In the genomic region with DNA sequence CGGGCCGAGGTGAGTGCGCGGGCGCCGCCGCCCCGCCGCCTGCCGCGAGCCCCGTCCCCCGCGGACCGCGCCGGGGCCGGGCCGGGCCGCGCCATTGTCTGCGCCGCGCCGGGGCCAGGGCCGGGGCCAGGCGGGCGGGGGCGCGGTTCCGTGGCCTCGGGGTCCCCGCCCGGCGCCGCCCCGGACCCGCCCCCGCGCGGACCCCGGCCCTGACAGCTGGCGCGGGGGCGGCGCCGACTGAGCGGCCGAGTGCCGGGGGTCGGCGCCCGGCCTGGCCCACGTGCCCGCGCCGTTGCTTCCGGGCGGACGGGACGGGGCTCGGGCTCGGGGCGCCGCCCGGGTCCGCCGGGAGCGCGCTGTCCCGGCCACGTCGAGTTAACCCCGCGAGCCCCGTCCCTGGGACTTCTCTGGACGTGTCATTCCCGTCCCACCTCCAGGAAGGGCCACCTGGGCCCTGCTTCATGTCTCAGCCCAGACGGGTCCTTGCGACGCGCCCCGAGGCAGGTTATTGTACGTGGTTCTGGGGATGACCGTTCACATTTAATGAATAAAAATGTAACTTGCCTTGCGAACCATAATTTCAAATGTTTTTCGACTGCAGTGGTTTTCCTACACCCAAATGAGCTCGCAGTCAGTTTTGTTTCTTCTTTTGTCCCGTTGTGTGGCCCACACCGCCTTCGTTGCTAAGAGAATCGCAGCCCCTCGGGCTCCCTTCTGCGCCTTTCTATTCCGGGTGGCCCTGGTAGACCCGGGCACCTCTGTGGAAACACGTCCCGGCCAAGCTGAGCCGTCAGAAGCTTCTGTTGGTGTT, we compare ENCODE assay signal across 8 cellular contexts. TPM values are rescaled to one million over a fixed set of nuclear protein-coding genes. Genes with fewer than 3 reads are reported as not detected.
DNase-seq lines count a peak whose midpoint lies in the region; ATAC-seq and TF ChIP-seq lines count a peak whose summit lies in the region.

No MANE protein-coding gene starts in this region.

- H3K4me3 ChIP-seq in BLaER1 = peak overlapping the region; percentile 97
- H3K4me3 ChIP-seq in urinary bladder (ENCODE audit: low read depth, low read length) = peak overlapping the region; percentile 92

- H3K36me3 ChIP-seq in BLaER1 (peaks cover 31% of the 10 kb centered on the region), urinary bladder (ENCODE audit: insufficient read depth) (no peaks in the 10 kb centered on the region)

- peaks cover 27% of the 10 kb centered on the region for H3K27me3 ChIP-seq in BLaER1

- peak; percentile 15 for ATAC-seq in GM18858 (IDR thresholded peaks at IDR 0.05; ENCODE audit: unreplicated experiment)
- peak; percentile 32 for ATAC-seq in HG03064 (IDR thresholded peaks at IDR 0.05; ENCODE audit: low read depth, unreplicated experiment)
- ATAC-seq in memory B cell (ENCODE audit: low read depth) = no peak

- WGBS in urinary bladder = under 1% methylated on average over 99 of the region's 99 CpGs

- H3K4me2 ChIP-seq in BLaER1 = peak overlapping the region; percentile 93

- peaks cover 22% of the 10 kb centered on the region for H3K4me1 Mint-ChIP-seq in memory B cell

- peak overlapping the region; percentile 97 for H3K9ac ChIP-seq in BLaER1

- TF ChIP-seq CTCF in RWPE1 (conservative IDR thresholded peaks at IDR 0.05; ENCODE audit: low read depth) = no peak

- CTCF ChIA-PET in RWPE1 (lab: Yijun Ruan, JAX) = no interaction called here

- peaks cover 51% of the 10 kb centered on the region for H4K20me1 ChIP-seq in BLaER1

- peak overlapping the region; percentile 85 for H3K27ac Mint-ChIP-seq in memory B cell

- H3K9me3 Mint-ChIP-seq in memory B cell = no peaks in the 10 kb centered on the region

- H3K9me3 ChIP-seq in BLaER1 = peaks cover 4% of the 10 kb centered on the region; the same call in 1 of the 2 replicates

- peak overlapping the region; percentile 97 for H3K4me3 Mint-ChIP-seq in memory B cell

- DNase-seq in RWPE1 (ENCODE audit: low spot score) (no peak), dedifferentiated amniotic fluid mesenchymal stem cell (ENCODE audit: extremely low spot score) (peak; percentile 28), memory B cell (ENCODE audit: low spot score in 2 of 2) (no peak), activated gamma-delta T cell treated with Interleukin-2 at 50 U/mL for 16 hours (no peak)

- H3K4me1 ChIP-seq in BLaER1 = peaks cover 78% of the 10 kb centered on the region
- H3K4me1 ChIP-seq in urinary bladder (ENCODE audit: insufficient read depth) = no peaks in the 10 kb centered on the region

- POLR2A ChIA-PET in RWPE1 (lab: Yijun Ruan, JAX; ENCODE audit: low non-redundant PET) = no interaction called here

- H3K36me3 Mint-ChIP-seq in memory B cell = peaks cover 3% of the 10 kb centered on the region

- peak overlapping the region; percentile 96 for H3K27ac ChIP-seq in BLaER1
- peak overlapping the region; percentile 94 for H3K27ac ChIP-seq in RWPE1
- H3K27ac ChIP-seq in urinary bladder (ENCODE audit: low read depth) = no peak overlapping the region

- H3K27me3 Mint-ChIP-seq in memory B cell = peaks cover 12% of the 10 kb centered on the region

RNA-seq across cellular contexts. Expression of gene ZBED4, which starts 0.5 kb away (rescaled TPM):
- 7.8 TPM for total RNA-seq in urinary bladder
- polyA plus RNA-seq in urinary bladder = 4.6 TPM

RNA-seq across cellular contexts. Expression of gene BRD1, which starts 26.5 kb away (rescaled TPM):
- total RNA-seq in urinary bladder = 29.4 TPM
- polyA plus RNA-seq in urinary bladder = 26.3 TPM
